Comparison of ENCODE assay signal across 19 cellular contexts in genomic region chr21:45316871-45317400, GRCh38. TPM values are rescaled to one million over a fixed set of nuclear protein-coding genes. Genes with fewer than 3 reads are reported as not detected.
DNase-seq lines count a peak whose midpoint lies in the region; ATAC-seq, FAIRE-seq and TF ChIP-seq lines count a peak whose summit lies in the region.
"Had no signal": no experiment of that assay in that cellular context is flagged by ENCODE, and none has a peak within 500 bp of the region (broad histone marks: within the 10 kb centered on the region; RNA-seq: fewer than 3 reads in every experiment).

No MANE protein-coding gene starts in this region.

- POLR2A ChIA-PET in endothelial cell of umbilical vein (lab: Charles Lee), result interaction anchor here (0.6 to 1.2 kb wide), 3 partner anchors 50 to 121 kb away, joined by 3 to 4 read pairs (median 3); no protein-coding TSS in a partner anchor

- TF ChIP-seq CTCF in endothelial cell of umbilical vein (IDR thresholded peaks at IDR 0.05; ENCODE audit: extremely low read depth in 1 of 2, insufficient read depth in 1 of 2, low read depth in 1 of 2, low read length in 2 of 2), result no peak

- dilution Hi-C loops in endothelial cell of umbilical vein (cut with MboI; ENCODE audit: extremely low pct_ligation_motif_present, low sequenced_read_pairs), result no loop called here

- H3K36me3 ChIP-seq in H7 (replicated peaks; ENCODE audit: control insufficient read depth, insufficient read depth, low read length) (no peaks in the 10 kb centered on the region), endothelial cell of umbilical vein (ENCODE audit: control insufficient read depth in 2 of 2, extremely low read depth in 1 of 2, insufficient read depth in 2 of 2, low read length in 2 of 2) (no peaks in the 10 kb centered on the region), mucosa of rectum (ENCODE audit: control insufficient read depth in 2 of 2, insufficient read depth in 2 of 2, low read length in 2 of 2) (no peaks in the 10 kb centered on the region), subcutaneous abdominal adipose tissue (ENCODE audit: control insufficient read depth in 5 of 5, insufficient read depth in 5 of 5, low read length in 5 of 5) (no peaks in the 10 kb centered on the region)
- H3K36me3 ChIP-seq: BE2C, MG63 had no signal

- no peaks in the 10 kb centered on the region for H3K9me3 ChIP-seq in endothelial cell of umbilical vein (replicated peaks; ENCODE audit: control insufficient read depth, insufficient read depth, low read length)
- no peaks in the 10 kb centered on the region for H3K9me3 ChIP-seq in mucosa of rectum (ENCODE audit: control insufficient read depth in 2 of 2, low read length in 2 of 2)
- H3K9me3 ChIP-seq in subcutaneous abdominal adipose tissue (ENCODE audit: control insufficient read depth in 5 of 5, low read length in 5 of 5), result no peaks in the 10 kb centered on the region
- H3K9me3 ChIP-seq: BE2C had no signal

- H3K79me2 ChIP-seq in endothelial cell of umbilical vein (ENCODE audit: control insufficient read depth, insufficient read depth, low read length), result no peaks in the 10 kb centered on the region

- peaks cover 39% of the 10 kb centered on the region for H3K4me1 ChIP-seq in endothelial cell of umbilical vein (ENCODE audit: control insufficient read depth, extremely low read depth, insufficient read depth, low read length)
- peaks cover 0 to 17% of the 10 kb centered on the region in 2 donors for H3K4me1 ChIP-seq in mucosa of rectum (ENCODE audit: control insufficient read depth in 2 of 2, insufficient read depth in 2 of 2, low read length in 2 of 2)
- H3K4me1 ChIP-seq in subcutaneous abdominal adipose tissue (ENCODE audit: control insufficient read depth in 5 of 5, insufficient read depth in 5 of 5, low read length in 5 of 5), result peaks cover 2 to 49% (median 38%) of the 10 kb centered on the region in 5 donors
- H3K4me1 ChIP-seq: BE2C had no signal

- no peaks in the 10 kb centered on the region for H4K20me1 ChIP-seq in endothelial cell of umbilical vein (replicated peaks; ENCODE audit: control insufficient read depth, extremely low read depth, insufficient read depth, low read length)

- peak overlapping the region; percentile 28 for H3K9ac ChIP-seq in endothelial cell of umbilical vein (replicated peaks; ENCODE audit: extremely low read depth, insufficient read depth, low read length)
- no peak overlapping the region for H3K9ac ChIP-seq in mucosa of rectum (ENCODE audit: low read depth in 1 of 2, low read length in 2 of 2)
- H3K9ac ChIP-seq in subcutaneous abdominal adipose tissue (ENCODE audit: low read length in 5 of 5), result no peak overlapping the region

- H3K27me3 ChIP-seq in H7 (ENCODE audit: control insufficient read depth, insufficient read depth, low read length) (no peaks in the 10 kb centered on the region), endothelial cell of umbilical vein (ENCODE audit: control insufficient read depth in 2 of 2, insufficient read depth in 2 of 2, low read length in 2 of 2) (no peaks in the 10 kb centered on the region), mucosa of rectum (ENCODE audit: control insufficient read depth in 2 of 2, insufficient read depth in 2 of 2, low read length in 2 of 2) (no peaks in the 10 kb centered on the region), subcutaneous abdominal adipose tissue (ENCODE audit: control insufficient read depth in 5 of 5, insufficient read depth in 4 of 5, low read length in 5 of 5) (peaks cover 0 to 6% (median 4%) of the 10 kb centered on the region in 5 donors)
- H3K27me3 ChIP-seq: BE2C, MG63 had no signal

- H3K4me2 ChIP-seq in endothelial cell of umbilical vein (ENCODE audit: insufficient read depth, low read length), result no peak overlapping the region

- H3K4me3 ChIP-seq in H7 (ENCODE audit: insufficient read depth, low read depth, low read length), result no peak overlapping the region
- H3K4me3 ChIP-seq in endothelial cell of umbilical vein (replicated peaks in 1 of 3; ENCODE audit: insufficient read depth in 1 of 3, low read depth in 1 of 3, low read length in 3 of 3), result no peak overlapping the region
- H3K4me3 ChIP-seq in mucosa of rectum (ENCODE audit: low read length in 2 of 2), result no peak overlapping the region
- H3K4me3 ChIP-seq in subcutaneous abdominal adipose tissue (ENCODE audit: low read depth in 1 of 5, low read length in 5 of 5), result no peak overlapping the region
- H3K4me3 ChIP-seq: GM12878, MG63 had no signal

- H3K27ac ChIP-seq in endothelial cell of umbilical vein (ENCODE audit: insufficient read depth, low read depth, low read length) (peak overlapping the region; percentile 90), mucosa of rectum (ENCODE audit: low read depth in 2 of 2, low read length in 2 of 2) (peak overlapping the region; percentile 39 to 54), subcutaneous abdominal adipose tissue (ENCODE audit: low read depth, low read length) (peak overlapping the region; percentile 74), substantia nigra (ENCODE audit: low read depth, low read length, poor library complexity, severe bottlenecking) (no peak overlapping the region)

- intact Hi-C loops in endothelial cell of umbilical vein (cut with micrococcal nuclease), result loop anchor here (1.0 kb wide), 1 partner anchor 8 kb away; no protein-coding TSS in a partner anchor

- no peaks in the 10 kb centered on the region for H3K9me1 ChIP-seq in endothelial cell of umbilical vein (replicated peaks; ENCODE audit: control insufficient read depth, extremely low read depth, insufficient read depth, low read length)

- CTCF ChIA-PET in endothelial cell of umbilical vein (lab: Charles Lee), result interaction anchor here (0.6 to 1.9 kb wide), 9 partner anchors 8 to 177 kb away, joined by 3 to 27 read pairs (median 5); partner anchors contain the start of gene POFUT2

- no peak for ATAC-seq in GM21576 (IDR thresholded peaks at IDR 0.05; ENCODE audit: unreplicated experiment)
- ATAC-seq in GM21528 (IDR thresholded peaks at IDR 0.05; ENCODE audit: low FRiP score, unreplicated experiment), result no peak
- ATAC-seq: GM12878 had no signal

- H2AFZ ChIP-seq in endothelial cell of umbilical vein (ENCODE audit: low read depth, low read length), result no peak overlapping the region

- BruUV-seq in endothelial cell of umbilical vein (replicated peaks; lab: Mats Ljungman, UMichigan), result no TSS peak

- TF ChIP-seq POLR2A in endothelial cell of umbilical vein (IDR thresholded peaks at IDR 0.05; ENCODE audit: low read depth, low read length), result no peak

- FAIRE-seq in endothelial cell of umbilical vein (lab: Jason Lieb, UNC), result no peak
- FAIRE-seq: D721Med, G401.6, GM12878, kidney had no signal

- peak; percentile 52 for DNase-seq in H7
- no peak for DNase-seq in endothelial cell of umbilical vein (ENCODE audit: low read depth, low spot score)
- no peak for DNase-seq in substantia nigra (lab: John Stamatoyannopoulos, UW)
- DNase-seq in SKM-1 treated with dmso at 0.1 percent for 144 hours (lab: John Stamatoyannopoulos, UW; ENCODE audit: unreplicated experiment), result no peak
- DNase-seq: activated naive CD4-positive, alpha-beta T cell treated with Interleukin-2 at 50 U/mL for 16 hours; BE2C; erythroblast; NCI-H2029; NCI-H524; stimulated activated CD4-positive, alpha-beta T cell treated with anti-CD3 and anti-CD28 coated beads, Interleukin-15, amount 100 ng/mL, for 24 hours had no signal

TF ChIP-seq in endothelial cell of umbilical vein, 7 proteins besides CTCF, POLR2A, EP300 and RAD21:
- TF ChIP-seq EZH2 (IDR thresholded peaks at IDR 0.05; ENCODE audit: borderline replicate concordance, low read depth, low read length, severe bottlenecking), result no peak
- TF ChIP-seq GATA2 (IDR thresholded peaks at IDR 0.05; ENCODE audit: insufficient read depth, insufficient read length, low read depth, low read length), result no peak
TF ChIP-seq in endothelial cell of umbilical vein: peak in this region for 0.

RNA-seq across cellular contexts. Expression of gene POFUT2, which starts 29.2 kb away (rescaled TPM):
- 25.4 and 26.9 TPM in 2 replicates for total RNA-seq in H7 (2014; rRNA removed; shearing (Covaris generic))
- 47.5 and 48.9 TPM in 2 replicates for total RNA-seq in endothelial cell of umbilical vein
- polyA plus RNA-seq in endothelial cell of umbilical vein, result 29.6 and 30.7 TPM in 2 replicates
- polyA plus RNA-seq in endothelial cell of umbilical vein (2011; cell fraction: cytosol; rRNA removed), result 23.4 and 24.8 TPM in 2 replicates
- polyA plus RNA-seq in endothelial cell of umbilical vein (2011; cell fraction: nucleus; rRNA removed), result 111 and 122 TPM in 2 replicates
- 34.1 and 48.5 TPM in 2 replicates for polyA plus RNA-seq in endothelial cell of umbilical vein (2012)
- 22.6 and 24.2 TPM in 2 replicates for polyA minus RNA-seq in endothelial cell of umbilical vein
- 1.6 TPM for polyA minus RNA-seq in endothelial cell of umbilical vein (2011; cell fraction: cytosol; rRNA and poly(A)+ RNA removed)
- 33.7 and 49.5 TPM in 2 replicates for polyA minus RNA-seq in endothelial cell of umbilical vein (2011; cell fraction: nucleus; rRNA and poly(A)+ RNA removed)
